ENCODE assay signal across 8 cellular contexts in genomic region chr20:64161595-64162238, GRCh38. TPM values are rescaled to one million over a fixed set of nuclear protein-coding genes. Genes with fewer than 3 reads are reported as not detected.
DNase-seq lines count a peak whose midpoint lies in the region; ATAC-seq lines count a peak whose summit lies in the region.

No MANE protein-coding gene starts in this region.

- no peak for ATAC-seq in HG03442 (IDR thresholded peaks at IDR 0.05; ENCODE audit: unreplicated experiment)
- ATAC-seq in HG02759 (IDR thresholded peaks at IDR 0.05; ENCODE audit: unreplicated experiment), result no peak
- no peak for ATAC-seq in HG02981 (IDR thresholded peaks at IDR 0.05; ENCODE audit: unreplicated experiment)

- DNase-seq in DMS 273 (lab: John Stamatoyannopoulos, UW; ENCODE audit: unreplicated experiment), result peak; percentile 38
- no peak for DNase-seq in DMS 273 treated with DMSO at 0.1 percent for 48 hours (lab: John Stamatoyannopoulos, UW)
- peak; percentile 35 for DNase-seq in NOMO-1 treated with dmso at 0.1 percent for 144 hours (lab: John Stamatoyannopoulos, UW; ENCODE audit: unreplicated experiment)
- DNase-seq in dermis microvascular lymphatic vessel endothelial cell (ENCODE audit: low read depth in 2 of 2), result peak; percentile 14 to 58
- DNase-seq in midbrain (lab: John Stamatoyannopoulos, UW), result peak; percentile 17

RNA-seq across cellular contexts. Expression of gene MYT1, which starts 2.5 kb away (rescaled TPM):
- total RNA-seq in dermis microvascular lymphatic vessel endothelial cell, result not detected in 2 replicates

RNA-seq across cellular contexts. Expression of gene NPBWR2, which starts 54.4 kb away (rescaled TPM):
- not detected in 2 replicates for total RNA-seq in dermis microvascular lymphatic vessel endothelial cell
